20 cellular contexts compared by ENCODE assay signal in the genomic region with DNA sequence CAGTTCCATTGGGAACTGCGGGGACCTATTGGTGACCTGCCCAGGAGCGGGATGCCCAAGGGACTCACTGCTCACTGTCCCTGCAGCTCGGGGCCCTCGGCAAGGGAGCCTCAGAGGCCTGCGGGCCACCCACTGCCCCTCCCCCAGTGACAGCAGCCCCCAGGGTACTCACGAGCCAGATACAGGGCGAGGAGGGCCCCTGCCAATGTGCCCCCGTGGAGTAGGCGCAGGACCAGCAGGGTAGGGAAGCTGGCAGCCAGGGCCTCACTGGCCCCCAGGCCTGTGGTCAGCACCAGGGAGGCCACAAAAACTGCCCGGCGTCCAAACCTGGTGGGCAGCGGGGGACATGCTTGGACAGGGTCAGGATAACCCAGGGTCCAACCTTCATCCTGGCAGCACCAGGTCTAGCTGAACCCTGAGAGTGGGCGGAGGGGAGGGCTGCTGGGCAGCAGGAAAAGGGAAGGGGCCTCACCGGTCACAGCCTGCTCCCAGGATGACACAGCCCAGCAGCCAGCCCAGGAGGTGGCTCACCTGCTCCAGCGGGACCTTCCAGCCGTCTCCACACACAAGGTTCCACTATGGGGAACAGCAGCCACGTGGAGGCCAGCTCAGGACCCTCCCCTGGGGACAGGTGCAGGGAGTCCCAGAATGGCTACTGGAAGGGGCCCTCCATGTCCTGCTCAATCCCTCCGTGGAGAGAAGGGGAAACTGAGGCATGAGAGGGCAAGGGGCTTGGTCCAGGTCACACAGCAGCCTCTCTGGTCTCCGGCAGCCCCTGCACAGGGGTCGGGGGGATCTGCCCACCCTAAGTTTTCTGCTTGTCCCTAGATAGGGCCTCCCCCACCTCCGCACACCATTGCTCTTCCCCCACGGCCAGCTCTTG. TPM values are rescaled to one million over a fixed set of nuclear protein-coding genes. Genes with fewer than 3 reads are reported as not detected.
DNase-seq lines count a peak whose midpoint lies in the region; ATAC-seq and TF ChIP-seq lines count a peak whose summit lies in the region.
"Had no signal": no experiment of that assay in that cellular context is flagged by ENCODE, and none has a peak within 500 bp of the region (broad histone marks: within the 10 kb centered on the region; RNA-seq: fewer than 3 reads in every experiment).

No MANE protein-coding gene starts in this region.

- H3K9ac ChIP-seq in ES-I3 (ENCODE audit: low read depth, low read length) (peak overlapping the region; percentile 49; the same call in 1 of the 2 replicates), endodermal cell (ENCODE audit: extremely low read depth, low read length, poor library complexity, severe bottlenecking) (no peak overlapping the region), neuronal stem cell (ENCODE audit: low read depth, low read length, poor library complexity) (peak overlapping the region; percentile 60)
- H3K9ac ChIP-seq: KMS-11 had no signal

- H2BK12ac ChIP-seq in neuronal stem cell (ENCODE audit: low read length), result peak overlapping the region; percentile 22

- no peak overlapping the region for H3K27ac ChIP-seq in endodermal cell (ENCODE audit: low read depth, low read length)
- H3K27ac ChIP-seq in neuronal stem cell (replicated peaks; ENCODE audit: low read length), result no peak overlapping the region
- H3K27ac ChIP-seq: ascending aorta, foreskin keratinocyte, KMS-11, RWPE1 had no signal

- peaks cover 8% of the 10 kb centered on the region for H3K9me3 Mint-ChIP-seq in endodermal cell
- H3K9me3 Mint-ChIP-seq in activated T-cell treated with anti-CD3 and anti-CD28 coated beads, Interleukin-2, amount 50 U/mL, for 72 hours, result no peaks in the 10 kb centered on the region
- H3K9me3 Mint-ChIP-seq: neural crest cell had no signal

- TF ChIP-seq CTCF in endodermal cell (conservative IDR thresholded peaks at IDR 0.05), result no peak

- no peak overlapping the region for H3K27ac Mint-ChIP-seq in endodermal cell
- no peak overlapping the region for H3K27ac Mint-ChIP-seq in activated T-cell treated with anti-CD3 and anti-CD28 coated beads, Interleukin-2, amount 50 U/mL, for 72 hours

- H3K9me3 ChIP-seq in ES-I3 (ENCODE audit: control insufficient read depth, insufficient read depth, low read length) (no peaks in the 10 kb centered on the region), endodermal cell (ENCODE audit: control insufficient read depth, low read length) (peaks cover 6% of the 10 kb centered on the region), neuronal stem cell (replicated peaks in 1 of 2; ENCODE audit: control insufficient read depth in 2 of 2, insufficient read depth in 1 of 2, low read depth in 1 of 2, low read length in 2 of 2) (peaks cover 6 to 7% of the 10 kb centered on the region in 2 donors), HAP-1 (no peaks in the 10 kb centered on the region)
- H3K9me3 ChIP-seq: ascending aorta had no signal

- DNase-seq in HuH-7 (ENCODE audit: low spot score) (peak; percentile 30), endodermal cell (no peak), neuronal stem cell (ENCODE audit: low spot score) (no peak), HAP-1 (ENCODE audit: low spot score in 2 of 2) (no peak), NCI-H1048 (lab: John Stamatoyannopoulos, UW) (no peak)
- DNase-seq in activated T-cell treated with anti-CD3 and anti-CD28 coated beads, Interleukin-2, amount 50 U/mL, for 72 hours, result no peak
- DNase-seq: activated CD4-positive, CD25-positive, alpha-beta regulatory T cell; DMS153; foreskin keratinocyte; mammary epithelial cell; NCI-H1105 treated with DMSO at 0.1 percent for 48 hours; NCI-H2171 had no signal

- peak overlapping the region; percentile 91 for H3K23ac ChIP-seq in neuronal stem cell (ENCODE audit: low read depth, low read length, poor library complexity)

- peak overlapping the region; percentile 53 for H3K4ac ChIP-seq in neuronal stem cell (ENCODE audit: low read length)

- peak overlapping the region; percentile 86 for H2AFZ ChIP-seq in neuronal stem cell (ENCODE audit: low read length)

- H3K4me1 ChIP-seq in ES-I3 (ENCODE audit: insufficient read depth, low read length) (no peaks in the 10 kb centered on the region; the same call in 1 of the 2 replicates), endodermal cell (ENCODE audit: control insufficient read depth, insufficient read depth, low read length) (no peaks in the 10 kb centered on the region), neuronal stem cell (ENCODE audit: control insufficient read depth in 2 of 2, insufficient read depth in 1 of 2, low read depth in 1 of 2, low read length in 2 of 2) (peaks cover 3 to 22% of the 10 kb centered on the region in 2 donors), HAP-1 (no peaks in the 10 kb centered on the region)
- H3K4me1 ChIP-seq: foreskin keratinocyte had no signal

- in situ Hi-C loops in HAP-1 (cut with MboI; ENCODE audit: low sequenced_read_pairs), result no loop called here

- H3K36me3 ChIP-seq in ES-I3 (ENCODE audit: insufficient read depth, low read length) (no peaks in the 10 kb centered on the region), endodermal cell (ENCODE audit: control insufficient read depth, insufficient read depth, low read length) (no peaks in the 10 kb centered on the region), neuronal stem cell (replicated peaks in 1 of 2; ENCODE audit: control insufficient read depth in 2 of 2, insufficient read depth in 2 of 2, low read length in 2 of 2) (no peaks in the 10 kb centered on the region), HAP-1 (replicated peaks) (no peaks in the 10 kb centered on the region)
- H3K36me3 ChIP-seq: ascending aorta had no signal

- peak overlapping the region; percentile 39 for H2BK5ac ChIP-seq in neuronal stem cell (ENCODE audit: low read length)

- ATAC-seq in activated T-cell treated with anti-CD3 and anti-CD28 coated beads, Interleukin-2, amount 50 U/mL, for 72 hours (replicated peaks in 1 of 2), result no peak
- ATAC-seq: foreskin keratinocyte had no signal

- no peak overlapping the region for H3K4me2 ChIP-seq in neuronal stem cell (ENCODE audit: insufficient read depth, low read length, poor library complexity, severe bottlenecking)
- H3K4me2 ChIP-seq: KMS-11 had no signal

- 88 to 98% methylated on average over 12 to 22 of the region's 22 CpGs for WGBS in endodermal cell (ENCODE audit: insufficient coverage in 1 of 2, insufficient read length in 1 of 2), 2 experiments
- no CpG with 5 or more reads among the region's 22 CpGs for WGBS in neuronal stem cell (ENCODE audit: extremely low coverage in 2 of 2, insufficient read length in 2 of 2, insufficient replicate concordance in 1 of 2), 2 donors

- H3K27me3 ChIP-seq in endodermal cell (ENCODE audit: control insufficient read depth, insufficient read depth, low read length, poor library complexity, severe bottlenecking) (peaks cover 46% of the 10 kb centered on the region), neuronal stem cell (ENCODE audit: control insufficient read depth in 3 of 3, insufficient read depth in 3 of 3, low read depth in 1 of 3, low read length in 3 of 3) (peaks cover 15 to 61% (median 43%) of the 10 kb centered on the region in 3 experiments), HAP-1 (ENCODE audit: low read depth) (peaks cover 28% of the 10 kb centered on the region)

- peak overlapping the region; percentile 50 for H3K4me3 Mint-ChIP-seq in endodermal cell
- peak overlapping the region in 1 of 2 donors; percentile 65 for H3K4me3 Mint-ChIP-seq in activated T-cell treated with anti-CD3 and anti-CD28 coated beads, Interleukin-2, amount 50 U/mL, for 72 hours
- H3K4me3 Mint-ChIP-seq: neural crest cell had no signal

- H2AK5ac ChIP-seq in neuronal stem cell (ENCODE audit: low read depth, low read length), result peak overlapping the region; percentile 97

- peaks cover 2% of the 10 kb centered on the region for H3K79me1 ChIP-seq in neuronal stem cell (ENCODE audit: low read depth, low read length)

- H2BK15ac ChIP-seq in neuronal stem cell (ENCODE audit: low read length), result peak overlapping the region; percentile 58

- no peak overlapping the region for H4K8ac ChIP-seq in neuronal stem cell (ENCODE audit: low read depth, low read length)

- no peak overlapping the region for H4K91ac ChIP-seq in neuronal stem cell (ENCODE audit: low read depth, low read length, poor library complexity)

- peaks cover 2% of the 10 kb centered on the region for H3K4me1 Mint-ChIP-seq in endodermal cell
- H3K4me1 Mint-ChIP-seq in activated T-cell treated with anti-CD3 and anti-CD28 coated beads, Interleukin-2, amount 50 U/mL, for 72 hours (ENCODE audit: low read depth), result peaks cover 11% of the 10 kb centered on the region
- H3K4me1 Mint-ChIP-seq: neural crest cell had no signal

- H3K4me3 ChIP-seq in endodermal cell (ENCODE audit: low read length) (no peak overlapping the region), neuronal stem cell (ENCODE audit: low read length in 2 of 2) (peak overlapping the region in 1 of 2 donors; percentile 46), HAP-1 (no peak overlapping the region; the same call in 1 of the 2 replicates)
- H3K4me3 ChIP-seq: ascending aorta had no signal

- peaks cover 51% of the 10 kb centered on the region for H3K27me3 Mint-ChIP-seq in endodermal cell (ENCODE audit: insufficient read depth)
- peaks cover 31% of the 10 kb centered on the region for H3K27me3 Mint-ChIP-seq in activated T-cell treated with anti-CD3 and anti-CD28 coated beads, Interleukin-2, amount 50 U/mL, for 72 hours (ENCODE audit: low read depth)

- peak overlapping the region; percentile 56 for H3K14ac ChIP-seq in neuronal stem cell (ENCODE audit: low read length)

- H3K18ac ChIP-seq in neuronal stem cell (ENCODE audit: low read length), result peak overlapping the region; percentile 71

- H3K36me3 Mint-ChIP-seq in endodermal cell (ENCODE audit: low read depth), result no peaks in the 10 kb centered on the region
- peaks cover 2 to 4% of the 10 kb centered on the region in 2 donors for H3K36me3 Mint-ChIP-seq in activated T-cell treated with anti-CD3 and anti-CD28 coated beads, Interleukin-2, amount 50 U/mL, for 72 hours (ENCODE audit: insufficient read depth in 2 of 2)

- H2BK120ac ChIP-seq in neuronal stem cell (ENCODE audit: low read depth, low read length), result no peak overlapping the region

RNA-seq across cellular contexts. Expression of a gene that starts 0.9 kb away (rescaled TPM):
- total RNA-seq in endodermal cell, result 10 to 100 TPM in 1 of 2 donors, 1 to 10 TPM in 1; 9.7 to 33.9 TPM
- 1.7 TPM for polyA plus RNA-seq in endodermal cell (2013, experiment 1 of 2)
- polyA plus RNA-seq in endodermal cell (2013, experiment 2 of 2), result 1.6 TPM
- polyA plus RNA-seq in neuronal stem cell (2013, experiment 1 of 2), result 0.67 TPM
- polyA plus RNA-seq in neuronal stem cell (2013, experiment 2 of 2), result 0.97 TPM
- total RNA-seq in activated T-cell treated with anti-CD3 and anti-CD28 coated beads, Interleukin-2, amount 50 U/mL, for 72 hours, result 1 to 10 TPM; 1.3 to 1.6 TPM
- total RNA-seq: ascending aorta, foreskin keratinocyte, renal cortical epithelial cell, subcutaneous adipose tissue had no signal
- polyA plus RNA-seq: mammary epithelial cell had no signal

RNA-seq across cellular contexts. Expression of a gene that starts 18.0 kb away (rescaled TPM):
- total RNA-seq in endodermal cell, result 10 to 100 TPM; 13.0 to 16.3 TPM
- polyA plus RNA-seq in endodermal cell (2013, experiment 1 of 2), result 12.3 TPM
- polyA plus RNA-seq in endodermal cell (2013, experiment 2 of 2), result 12.5 TPM
- polyA plus RNA-seq in neuronal stem cell (2013, experiment 1 of 2), result 7.7 TPM
- polyA plus RNA-seq in neuronal stem cell (2013, experiment 2 of 2), result 8.7 TPM
- total RNA-seq in activated T-cell treated with anti-CD3 and anti-CD28 coated beads, Interleukin-2, amount 50 U/mL, for 72 hours, result 10 to 100 TPM in 1 of 2 donors, 1 to 10 TPM in 1; 7.2 to 10.9 TPM

RNA-seq across cellular contexts. Expression of a gene that starts 27.9 kb away (rescaled TPM):
- total RNA-seq in endodermal cell, result under 1 TPM; 0.11 to 0.15 TPM
- polyA plus RNA-seq in endodermal cell (2013, experiment 1 of 2), result 0.89 TPM
- polyA plus RNA-seq in endodermal cell (2013, experiment 2 of 2), result 0.70 TPM
- 0.03 TPM for polyA plus RNA-seq in neuronal stem cell (2013, experiment 1 of 2)
- 0.03 TPM for polyA plus RNA-seq in neuronal stem cell (2013, experiment 2 of 2)
- not detected for total RNA-seq in activated T-cell treated with anti-CD3 and anti-CD28 coated beads, Interleukin-2, amount 50 U/mL, for 72 hours
- total RNA-seq: ascending aorta; foreskin keratinocyte; neural crest cell; renal cortical epithelial cell; subcutaneous adipose tissue; T-helper 1 cell treated with Interleukin-12 subunit alpha and Interleukin-12 subunit beta and Interleukin-4 antibody, amounts not matched to agents 30 ng/mL and 1 ng/mL, for 36 hours had no signal
- polyA plus RNA-seq: mammary epithelial cell had no signal

Comparison
In these comparisons a context has a peak if more than half of its experiments do, and no peak if none do; other contexts are left out.
1. RNA of a gene that starts 0.9 kb away (total RNA-seq): 9.7 to 33.9 TPM in endodermal cell; 1.3 to 1.6 TPM in activated T-cell treated with anti-CD3 and anti-CD28 coated beads, Interleukin-2, amount 50 U/mL, for 72 hours; every median in the first group is over 4 times any median in the second.